Comparison of ENCODE assay signal across 13 cellular contexts in genomic region chr9:37914154-37914551, GRCh38. TPM values are rescaled to one million over a fixed set of nuclear protein-coding genes. Genes with fewer than 3 reads are reported as not detected.
DNase-seq lines count a peak whose midpoint lies in the region; ATAC-seq and TF ChIP-seq lines count a peak whose summit lies in the region.
"Had no signal": no experiment of that assay in that cellular context is flagged by ENCODE, and none has a peak within 500 bp of the region (broad histone marks: within the 10 kb centered on the region; RNA-seq: fewer than 3 reads in every experiment).

No MANE protein-coding gene starts in this region.

- 35 to 44% methylated on average over 8 of the region's 8 CpGs for WGBS in body of pancreas, 2 donors
- WGBS in mesenchymal stem cell, result 91% methylated on average over 8 of the region's 8 CpGs

- H3K14ac ChIP-seq in mesenchymal stem cell (ENCODE audit: low read length in 2 of 2), result no peak overlapping the region

- H4K8ac ChIP-seq in mesenchymal stem cell (ENCODE audit: low read length), result peak overlapping the region; percentile 74

- H3K36me3 ChIP-seq in body of pancreas (replicated peaks in 1 of 2; ENCODE audit: insufficient read depth in 1 of 2, low read depth in 2 of 2) (no peaks in the 10 kb centered on the region), mesenchymal stem cell (ENCODE audit: control insufficient read depth in 1 of 2, insufficient read depth in 2 of 2, low read depth in 1 of 2, low read length in 2 of 2) (peaks cover 24 to 61% of the 10 kb centered on the region in 2 experiments)

- H2BK15ac ChIP-seq in mesenchymal stem cell (ENCODE audit: low read depth, poor library complexity, severe bottlenecking), result no peak overlapping the region

- H3K9ac ChIP-seq in mesenchymal stem cell (ENCODE audit: low read length), result no peak overlapping the region
- H3K9ac ChIP-seq: GM23248 had no signal

- H3K9me3 ChIP-seq in body of pancreas (no peaks in the 10 kb centered on the region), mesenchymal stem cell (ENCODE audit: control insufficient read depth, low read length) (no peaks in the 10 kb centered on the region)
- H3K9me3 ChIP-seq: testis had no signal

- no peak overlapping the region for H3K23ac ChIP-seq in mesenchymal stem cell (ENCODE audit: low read length in 2 of 2)

- no peak for TF ChIP-seq CTCF in body of pancreas (IDR thresholded peaks at IDR 0.05)

- H2AFZ ChIP-seq in mesenchymal stem cell (ENCODE audit: low read depth, low read length), result no peak overlapping the region
- H2AFZ ChIP-seq: GM23248, PC-9 had no signal

- no peak overlapping the region for H2BK5ac ChIP-seq in mesenchymal stem cell (ENCODE audit: low read depth, low read length, poor library complexity, severe bottlenecking)

- no peak overlapping the region for H2BK120ac ChIP-seq in mesenchymal stem cell (ENCODE audit: low read depth, low read length)

- peaks cover 39% of the 10 kb centered on the region for H3K79me1 ChIP-seq in mesenchymal stem cell (replicated peaks; ENCODE audit: low read length, poor library complexity, severe bottlenecking)

- H3K4me2 ChIP-seq in mesenchymal stem cell (ENCODE audit: low read length, poor library complexity, severe bottlenecking), result no peak overlapping the region
- H3K4me2 ChIP-seq: PC-9 had no signal

- H3K4ac ChIP-seq in mesenchymal stem cell (ENCODE audit: low read depth in 1 of 2, low read length in 2 of 2), result no peak overlapping the region

- peak overlapping the region in 1 of 2 experiments; percentile 29 for H2BK12ac ChIP-seq in mesenchymal stem cell (ENCODE audit: low read length in 2 of 2)

- ATAC-seq in body of pancreas (peak; percentile 26), HG03571 (IDR thresholded peaks at IDR 0.05; ENCODE audit: unreplicated experiment) (no peak)

- peak overlapping the region; percentile 56 for H2AK5ac ChIP-seq in mesenchymal stem cell (ENCODE audit: low read length, severe bottlenecking)

- H3K4me1 ChIP-seq in body of pancreas (peaks cover 32% of the 10 kb centered on the region), mesenchymal stem cell (ENCODE audit: control insufficient read depth, insufficient read depth, low read depth, low read length) (peaks cover 14% of the 10 kb centered on the region)

- peak overlapping the region; percentile 5 to 67 for H3K18ac ChIP-seq in mesenchymal stem cell (ENCODE audit: low read depth in 1 of 2, low read length in 2 of 2)

- H3K4me3 ChIP-seq in body of pancreas, result no peak overlapping the region
- no peak overlapping the region for H3K4me3 ChIP-seq in mesenchymal stem cell (ENCODE audit: insufficient read depth in 1 of 2, low read depth in 1 of 2, low read length in 2 of 2)
- H3K4me3 ChIP-seq: GM23248, lung, PC-9, testis had no signal

- no peaks in the 10 kb centered on the region for H3K27me3 ChIP-seq in body of pancreas
- H3K27me3 ChIP-seq in mesenchymal stem cell (ENCODE audit: control insufficient read depth in 1 of 2, insufficient read depth in 1 of 2, low read length in 2 of 2), result no peaks in the 10 kb centered on the region
- H3K27me3 ChIP-seq: testis had no signal

- DNase-seq in activated effector memory CD4-positive, alpha-beta T cell treated with anti-CD3 and anti-CD28 coated beads, Interleukin-2, amount 50 U/mL, for 16 hours, result peak; percentile 57
- no peak for DNase-seq in activated effector memory CD4-positive, alpha-beta T cell treated with Interleukin-2 at 50 U/mL for 16 hours
- DNase-seq in body of pancreas (no peak), mesenchymal stem cell (no peak), NCI-H1694 (lab: John Stamatoyannopoulos, UW) (no peak), anterior cingulate cortex (lab: John Stamatoyannopoulos, UW) (no peak)
- DNase-seq: NCI-H187 treated with DMSO at 0.1 percent for 48 hours had no signal

- no peak for TF ChIP-seq POLR2A in body of pancreas (IDR thresholded peaks at IDR 0.05)

- H4K91ac ChIP-seq in mesenchymal stem cell (ENCODE audit: low read length), result peak overlapping the region; percentile 78

- H3K27ac ChIP-seq in body of pancreas (peak overlapping the region in 3 of 4 donors; percentile 26 to 71 (median 27)), mesenchymal stem cell (ENCODE audit: low read length, poor library complexity, severe bottlenecking) (peak overlapping the region; percentile 12), temporal lobe (ENCODE audit: low read depth, low read length) (peak overlapping the region; percentile 19)
- H3K27ac ChIP-seq: GM23248, PC-9, testis had no signal

- intact Hi-C loops in body of pancreas (cut with DNase I), result loop anchor here (5.0 to 10.0 kb wide), 3 partner anchors 33 to 453 kb away; no protein-coding TSS in a partner anchor

RNA-seq across cellular contexts. Expression of gene SLC25A51, which starts 10.2 kb away (rescaled TPM):
- total RNA-seq in body of pancreas (10 to 100 TPM; 17.1 to 18.1 TPM), temporal lobe (53.6 TPM)
- polyA plus RNA-seq in mesenchymal stem cell (2013, experiment 1 of 2), result 25.1 TPM
- polyA plus RNA-seq in mesenchymal stem cell (2013, experiment 2 of 2), result 24.0 TPM
